8 cellular contexts compared by ENCODE assay signal in genomic region chr6:122869437-122870024, GRCh38.
DNase-seq lines count a peak whose midpoint lies in the region; ATAC-seq, FAIRE-seq and TF ChIP-seq lines count a peak whose summit lies in the region.

No MANE protein-coding gene starts in this region.

- H3K36me3 ChIP-seq in bronchial epithelial cell (ENCODE audit: control insufficient read depth, insufficient read depth, low read length) (no peaks in the 10 kb centered on the region), left lung (no peaks in the 10 kb centered on the region)

- H3K27ac ChIP-seq in left lung: no peak overlapping the region

- no peaks in the 10 kb centered on the region for H3K36me3 Mint-ChIP-seq in T-helper 2 cell treated with Interferon-gamma antibody and Interleukin-4, amounts not matched to agents 5 μg/mL and 100 μg/mL, for 36 hours (ENCODE audit: low read depth)

- DNase-seq in EH (ENCODE audit: low read depth) (peak; percentile 14), HK-2 (ENCODE audit: unreplicated experiment) (peak; percentile 8), NCI-H526 treated with DMSO at 0.1 percent for 48 hours (lab: John Stamatoyannopoulos, UW) (peak; percentile 63), bronchial epithelial cell (ENCODE audit: low read depth) (peak; percentile 61), left lung (no peak)
- no peak for DNase-seq in T-helper 2 cell treated with Interferon-gamma antibody and Interleukin-4, amounts not matched to agents 5 μg/mL and 100 μg/mL, for 36 hours (ENCODE audit: low spot score)
- DNase-seq in effector CD8-positive, alpha-beta T cell (lab: John Stamatoyannopoulos, UW): no peak

- H3K4me1 ChIP-seq in left lung: no peaks in the 10 kb centered on the region

- H3K27me3 ChIP-seq in bronchial epithelial cell (ENCODE audit: control insufficient read depth, insufficient read depth, low read length) (no peaks in the 10 kb centered on the region), left lung (no peaks in the 10 kb centered on the region)

- H3K9me3 ChIP-seq in left lung: no peaks in the 10 kb centered on the region

- TF ChIP-seq CTCF in bronchial epithelial cell (IDR thresholded peaks at IDR 0.05; ENCODE audit: insufficient read depth, low read length, severe bottlenecking): peak; percentile 71
- TF ChIP-seq CTCF in left lung (IDR thresholded peaks at IDR 0.05): peak; percentile 38 to 42

- no peak for FAIRE-seq in bronchial epithelial cell (lab: Jason Lieb, UNC)

- H3K4me3 Mint-ChIP-seq in T-helper 2 cell treated with Interferon-gamma antibody and Interleukin-4, amounts not matched to agents 5 μg/mL and 100 μg/mL, for 36 hours: no peak overlapping the region

- intact Hi-C loops in left lung (cut with DNase I): no loop called here

- no peaks in the 10 kb centered on the region for H3K4me1 Mint-ChIP-seq in T-helper 2 cell treated with Interferon-gamma antibody and Interleukin-4, amounts not matched to agents 5 μg/mL and 100 μg/mL, for 36 hours (ENCODE audit: low read depth)

- H3K27me3 Mint-ChIP-seq in T-helper 2 cell treated with Interferon-gamma antibody and Interleukin-4, amounts not matched to agents 5 μg/mL and 100 μg/mL, for 36 hours (ENCODE audit: low read depth): peaks cover 4% of the 10 kb centered on the region

- no peaks in the 10 kb centered on the region for H3K9me3 Mint-ChIP-seq in T-helper 2 cell treated with Interferon-gamma antibody and Interleukin-4, amounts not matched to agents 5 μg/mL and 100 μg/mL, for 36 hours

- H3K27ac Mint-ChIP-seq in T-helper 2 cell treated with Interferon-gamma antibody and Interleukin-4, amounts not matched to agents 5 μg/mL and 100 μg/mL, for 36 hours: no peak overlapping the region

- peak; percentile 90 for ATAC-seq in GM21360 (IDR thresholded peaks at IDR 0.05; ENCODE audit: unreplicated experiment)
- peak; percentile 91 for ATAC-seq in left lung

- no peak overlapping the region for H3K4me3 ChIP-seq in bronchial epithelial cell (ENCODE audit: low read depth, low read length)
- H3K4me3 ChIP-seq in left lung: no peak overlapping the region

Comparison
In these comparisons a context has a peak if more than half of its experiments do, and no peak if none do; other contexts are left out.
1. DNase-seq: peak in EH (single experiment), HK-2 (single experiment), NCI-H526 treated with DMSO at 0.1 percent for 48 hours (single experiment) and bronchial epithelial cell (single experiment); none in left lung (0 of 2), T-helper 2 cell treated with Interferon-gamma antibody and Interleukin-4, amounts not matched to agents 5 μg/mL and 100 μg/mL, for 36 hours (single experiment) and effector CD8-positive, alpha-beta T cell (single experiment).